ENCODE assay signal across 20 cellular contexts in genomic region chr7:71657386-71657785, GRCh38.
"Had no signal": no experiment of that assay in that cellular context is flagged by ENCODE, and none has a peak within 500 bp of the region (broad histone marks: within the 10 kb centered on the region; RNA-seq: fewer than 3 reads in every experiment).

No MANE protein-coding gene starts in this region.

- ATAC-seq: foreskin keratinocyte, gastroesophageal sphincter, heart left ventricle, left cardiac atrium, left lung, left ventricle myocardium superior, lower lobe of right lung, mucosa of descending colon had no signal

- H3K4me1 ChIP-seq: colonic mucosa, esophagus muscularis mucosa, foreskin keratinocyte, gastroesophageal sphincter, left lung, lower lobe of right lung had no signal

- DNase-seq: cerebellar nuclear complex; colonic mucosa; cortex of kidney; effector memory CD4-positive, alpha-beta T cell; foreskin keratinocyte; heart left ventricle; hypothalamus; immature natural killer cell; islet precursor cell; left cardiac atrium; left lung; left ventricle myocardium superior; lower lobe of right lung; mesendoderm; mucosa of descending colon had no signal

- H3K4me1 Mint-ChIP-seq: immature natural killer cell, mesothelial cell of epicardium had no signal

- H3K4me3 ChIP-seq: colonic mucosa, esophagus muscularis mucosa, gastroesophageal sphincter, heart left ventricle, hepatocyte, left lung, lower lobe of right lung, mucosa of descending colon had no signal

- H3K27ac Mint-ChIP-seq: dendritic cell treated with granulocyte-macrophage colony-stimulating factor and Interleukin-4, amounts not matched to agents 40 ng/mL and 50 ng/mL, for 4 days; immature natural killer cell; mesothelial cell of epicardium had no signal

- H3K9me3 ChIP-seq: colonic mucosa, gastroesophageal sphincter, lower lobe of right lung had no signal

- H3K79me2 ChIP-seq: hepatocyte had no signal

- H3K4me2 ChIP-seq: hepatocyte had no signal

- H3K27me3 ChIP-seq: colonic mucosa, esophagus muscularis mucosa, foreskin keratinocyte, gastroesophageal sphincter, heart left ventricle, hepatocyte, left lung had no signal

- H3K9me3 Mint-ChIP-seq: mesothelial cell of epicardium had no signal

- H3K36me3 ChIP-seq: colonic mucosa, esophagus muscularis mucosa, gastroesophageal sphincter, heart left ventricle, left lung, lower lobe of right lung had no signal

- H3K27me3 Mint-ChIP-seq: dendritic cell treated with granulocyte-macrophage colony-stimulating factor and Interleukin-4, amounts not matched to agents 40 ng/mL and 50 ng/mL, for 4 days had no signal

- H3K4me3 Mint-ChIP-seq: dendritic cell treated with granulocyte-macrophage colony-stimulating factor and Interleukin-4, amounts not matched to agents 40 ng/mL and 50 ng/mL, for 4 days; immature natural killer cell; mesothelial cell of epicardium had no signal

- H2AFZ ChIP-seq: hepatocyte had no signal

- H3K36me3 Mint-ChIP-seq: mesothelial cell of epicardium had no signal

- H3K27ac ChIP-seq: colonic mucosa, esophagus muscularis mucosa, foreskin keratinocyte, gastroesophageal sphincter, heart left ventricle, hepatocyte, left lung, lower lobe of right lung had no signal
